9 cellular contexts compared by ENCODE assay signal in the genomic region with DNA sequence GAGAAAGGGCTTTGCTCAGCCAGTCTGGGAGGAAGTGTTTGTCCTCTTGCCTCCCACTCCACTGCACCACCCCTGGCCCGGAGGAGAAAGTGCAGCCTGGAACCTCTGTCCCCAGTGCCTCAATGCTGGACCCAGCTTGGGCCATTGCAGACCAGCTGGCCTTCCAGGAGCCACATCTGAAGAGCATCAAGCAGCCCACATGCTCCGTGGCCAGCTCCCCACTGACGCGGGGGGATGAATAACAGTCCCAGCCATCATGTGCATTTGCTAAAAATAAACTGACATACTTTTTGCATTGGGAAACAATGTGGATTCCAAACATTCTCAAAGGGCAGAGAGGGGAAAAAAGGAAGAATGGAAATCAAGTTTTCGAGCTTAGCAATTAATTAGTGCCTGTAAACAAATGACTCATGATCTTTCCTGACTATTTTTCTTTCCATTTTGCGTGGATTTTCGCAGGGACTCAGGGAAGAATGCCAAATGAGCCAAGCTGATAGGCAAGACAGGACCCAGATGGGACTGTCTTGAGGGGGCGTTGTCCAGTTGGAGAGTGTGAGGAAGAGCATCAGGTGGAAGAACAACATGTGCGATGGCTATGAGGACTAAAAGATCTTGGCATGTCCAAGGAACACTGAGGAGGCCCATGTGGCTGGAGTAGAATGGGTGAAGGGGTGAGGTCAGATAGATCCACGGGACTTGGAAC. TPM values are rescaled to one million over a fixed set of nuclear protein-coding genes. Genes with fewer than 3 reads are reported as not detected.
DNase-seq lines count a peak whose midpoint lies in the region; ATAC-seq and TF ChIP-seq lines count a peak whose summit lies in the region.
"Had no signal": no experiment of that assay in that cellular context is flagged by ENCODE, and none has a peak within 500 bp of the region (broad histone marks: within the 10 kb centered on the region; RNA-seq: fewer than 3 reads in every experiment).

No MANE protein-coding gene starts in this region.

- DNase-seq in CD14-positive monocyte (ENCODE audit: low spot score) = peak; percentile 78
- DNase-seq in RPMI7951 (ENCODE audit: low read depth) = peak; percentile 96
- no peak for DNase-seq in foreskin keratinocyte
- DNase-seq in pons (ENCODE audit: low spot score) = peak; percentile 19
- no peak for DNase-seq in NOMO-1 (lab: John Stamatoyannopoulos, UW; ENCODE audit: unreplicated experiment in 2 of 2)
- no peak for DNase-seq in SKM-1 (lab: John Stamatoyannopoulos, UW; ENCODE audit: unreplicated experiment)
- DNase-seq in activated effector memory CD4-positive, alpha-beta T cell treated with Interleukin-2 at 50 U/mL for 16 hours = no peak
- no peak for DNase-seq in D341Med (ENCODE audit: low spot score)
- DNase-seq: activated gamma-delta T cell had no signal

- TF ChIP-seq CTCF in CD14-positive monocyte (IDR thresholded peaks at IDR 0.05) (no peak), foreskin keratinocyte (conservative IDR thresholded peaks at IDR 0.05) (peak; percentile 10)

- peaks cover 94% of the 10 kb centered on the region for H3K4me1 Mint-ChIP-seq in CD14-positive monocyte

- no peaks in the 10 kb centered on the region for H3K4me1 ChIP-seq in foreskin keratinocyte

- peaks cover under 1 to 9% (median 7%) of the 10 kb centered on the region in 7 donors for H3K9me3 Mint-ChIP-seq in CD14-positive monocyte

- no peaks in the 10 kb centered on the region for H3K27me3 ChIP-seq in foreskin keratinocyte

- intact Hi-C loops in CD14-positive monocyte (cut with micrococcal nuclease) = loop anchor here (2.0 to 5.0 kb wide), 3 partner anchors 32 to 48 kb away; partner anchors contain the start of gene CEBPB (in 1 of the 2)

- no peak for ATAC-seq in foreskin keratinocyte

- H3K27ac Mint-ChIP-seq in CD14-positive monocyte = peak overlapping the region; percentile 74 to 99 (median 97)

- no peaks in the 10 kb centered on the region for H3K27me3 Mint-ChIP-seq in CD14-positive monocyte (ENCODE audit: low read depth in 3 of 3)

- no peak overlapping the region for H3K4me3 Mint-ChIP-seq in CD14-positive monocyte

- no peak overlapping the region for H3K27ac ChIP-seq in foreskin keratinocyte

- peaks cover 3 to 4% of the 10 kb centered on the region in 2 donors for H3K36me3 Mint-ChIP-seq in CD14-positive monocyte

RNA-seq across cellular contexts. Expression of gene CEBPB, which starts 34.1 kb away (rescaled TPM):
- polyA plus RNA-seq in CD14-positive monocyte (10 to 100 TPM; 52.4 to 80.8 TPM), foreskin keratinocyte (31.9 and 32.3 TPM in 2 replicates)
- total RNA-seq in RPMI7951 (2014; rRNA removed; shearing (Covaris generic)) = 27.9 and 36.7 TPM in 2 replicates
- 24.1 and 25.7 TPM in 2 replicates for total RNA-seq in foreskin keratinocyte

Comparison
In these comparisons a context has a peak if more than half of its experiments do, and no peak if none do; other contexts are left out.
1. DNase-seq: peak in CD14-positive monocyte (single experiment), RPMI7951 (single experiment) and pons (single experiment); none in foreskin keratinocyte (0 of 2), NOMO-1 (0 of 2), SKM-1 (single experiment), activated effector memory CD4-positive, alpha-beta T cell treated with Interleukin-2 at 50 U/mL for 16 hours (single experiment) and D341Med (single experiment).